ENCODE assay signal across 11 cellular contexts in genomic region chr4:40514409-40515025, GRCh38.
DNase-seq lines count a peak whose midpoint lies in the region; ATAC-seq, FAIRE-seq and TF ChIP-seq lines count a peak whose summit lies in the region.
"Had no signal": no experiment of that assay in that cellular context is flagged by ENCODE, and none has a peak within 500 bp of the region (broad histone marks: within the 10 kb centered on the region; RNA-seq: fewer than 3 reads in every experiment).

No MANE protein-coding gene starts in this region.

- POLR2A ChIA-PET in PC-9 (lab: Charles Lee; ENCODE audit: unreplicated experiment) = interaction anchor here (0.7 kb wide), 2 partner anchors 63 to 160 kb away, joined by 7 to 8 read pairs; no protein-coding TSS in a partner anchor

- 30 to 54% (median 37%) methylated on average over 17 of the region's 17 CpGs for WGBS in stomach, 5 donors
- 73 to 77% methylated on average over 17 of the region's 17 CpGs for WGBS in tibial nerve, 2 donors

- FAIRE-seq in islet of Langerhans (lab: Jason Lieb, UNC) = peak; percentile 80

- no peak for TF ChIP-seq CTCF in PC-9 (conservative IDR thresholded peaks at IDR 0.05)
- no peak for TF ChIP-seq CTCF in stomach (IDR thresholded peaks at IDR 0.05)
- TF ChIP-seq CTCF in tibial nerve (IDR thresholded peaks at IDR 0.05) = no peak

- no peak overlapping the region for H3K9ac ChIP-seq in Karpas-422 (ENCODE audit: low read length)

- H3K9me2 ChIP-seq in Karpas-422 (replicated peaks; ENCODE audit: insufficient read depth, low read length) (no peaks in the 10 kb centered on the region), PC-9 (ENCODE audit: insufficient read depth) (no peaks in the 10 kb centered on the region)

- H3K4me3 ChIP-seq in Karpas-422 (ENCODE audit: low read length) (no peak overlapping the region), PC-9 (peak overlapping the region; percentile 26; the same call in 1 of the 2 replicates), stomach (peak overlapping the region; percentile 38 to 47 (median 43)), tibial nerve (peak overlapping the region in 1 of 4 donors; percentile 23)

- no peak overlapping the region for H3K4me3 Mint-ChIP-seq in activated T-cell treated with anti-CD3 and anti-CD28 coated beads, Interleukin-2, amount 50 U/mL, for 72 hours
- H3K4me3 Mint-ChIP-seq: activated CD8-positive, alpha-beta T cell treated with anti-CD3 and anti-CD28 coated beads for 36 hours had no signal

- no peaks in the 10 kb centered on the region for H3K36me3 Mint-ChIP-seq in activated T-cell treated with anti-CD3 and anti-CD28 coated beads, Interleukin-2, amount 50 U/mL, for 72 hours (ENCODE audit: insufficient read depth in 2 of 2)

- CTCF ChIA-PET in PC-9 (lab: Charles Lee) = interaction anchor here (0.8 kb wide), 1 partner anchor 60 kb away, joined by 3 read pairs; no protein-coding TSS in a partner anchor

- peaks cover 17% of the 10 kb centered on the region for H3K4me1 Mint-ChIP-seq in activated T-cell treated with anti-CD3 and anti-CD28 coated beads, Interleukin-2, amount 50 U/mL, for 72 hours (ENCODE audit: low read depth)

- H3K36me3 ChIP-seq in Karpas-422 (ENCODE audit: insufficient read depth, low read length) (no peaks in the 10 kb centered on the region), PC-9 (ENCODE audit: low read depth) (peaks cover 13% of the 10 kb centered on the region; the same call in 1 of the 2 replicates), stomach (no peaks in the 10 kb centered on the region), tibial nerve (no peaks in the 10 kb centered on the region)

- no peak for ATAC-seq in activated T-cell treated with anti-CD3 and anti-CD28 coated beads, Interleukin-2, amount 50 U/mL, for 72 hours (replicated peaks in 1 of 2)
- ATAC-seq in GM18867 (IDR thresholded peaks at IDR 0.05; ENCODE audit: unreplicated experiment) = no peak

- H3F3A ChIP-seq in PC-9 (ENCODE audit: insufficient read depth, low read depth) = peaks cover 53% of the 10 kb centered on the region

- H3K4me1 ChIP-seq in Karpas-422 (ENCODE audit: low read length) (peaks cover 15% of the 10 kb centered on the region), PC-9 (replicated peaks; ENCODE audit: insufficient read depth) (peaks cover 49% of the 10 kb centered on the region), stomach (peaks cover 0 to 22% (median 14%) of the 10 kb centered on the region in 4 donors), tibial nerve (peaks cover 0 to 3% (median 0%) of the 10 kb centered on the region in 4 donors)

- H2AFZ ChIP-seq in Karpas-422 (ENCODE audit: low read length) = no peak overlapping the region
- no peak overlapping the region for H2AFZ ChIP-seq in PC-9

- H3K27me3 Mint-ChIP-seq in activated T-cell treated with anti-CD3 and anti-CD28 coated beads, Interleukin-2, amount 50 U/mL, for 72 hours (ENCODE audit: low read depth) = no peaks in the 10 kb centered on the region
- H3K27me3 Mint-ChIP-seq: activated CD8-positive, alpha-beta T cell treated with anti-CD3 and anti-CD28 coated beads for 36 hours had no signal

- no peaks in the 10 kb centered on the region for H3K9me3 Mint-ChIP-seq in activated T-cell treated with anti-CD3 and anti-CD28 coated beads, Interleukin-2, amount 50 U/mL, for 72 hours
- H3K9me3 Mint-ChIP-seq: activated CD8-positive, alpha-beta T cell treated with anti-CD3 and anti-CD28 coated beads for 36 hours had no signal

- H3K27me3 ChIP-seq in Karpas-422 (ENCODE audit: low read length) = no peaks in the 10 kb centered on the region
- no peaks in the 10 kb centered on the region for H3K27me3 ChIP-seq in PC-9 (ENCODE audit: insufficient read depth, low read depth)
- no peaks in the 10 kb centered on the region for H3K27me3 ChIP-seq in stomach
- H3K27me3 ChIP-seq in tibial nerve = no peaks in the 10 kb centered on the region

- intact Hi-C loops in PC-9 (cut with micrococcal nuclease; ENCODE audit: unreplicated experiment) = loop anchor here (1.0 to 10.0 kb wide), 2 partner anchors 12 to 50 kb away; no protein-coding TSS in a partner anchor
- intact Hi-C loops in stomach (cut with DNase I; ENCODE audit: low total_unique reads) = no loop called here

- H3K27ac Mint-ChIP-seq in activated T-cell treated with anti-CD3 and anti-CD28 coated beads, Interleukin-2, amount 50 U/mL, for 72 hours = no peak overlapping the region

- H3K9me3 ChIP-seq in Karpas-422 (ENCODE audit: low read length) (no peaks in the 10 kb centered on the region), PC-9 (ENCODE audit: insufficient read depth, low read depth) (no peaks in the 10 kb centered on the region), stomach (no peaks in the 10 kb centered on the region), tibial nerve (no peaks in the 10 kb centered on the region)

- TF ChIP-seq POLR2A in stomach (IDR thresholded peaks at IDR 0.05) (peak in 2 of 4 donors; percentile 47 to 65), tibial nerve (IDR thresholded peaks at IDR 0.05) (no peak)

- H3K27ac ChIP-seq in Karpas-422 (ENCODE audit: low read length) = no peak overlapping the region
- peak overlapping the region; percentile 85 for H3K27ac ChIP-seq in PC-9
- peak overlapping the region; percentile 83 to 92 (median 83) for H3K27ac ChIP-seq in stomach
- H3K27ac ChIP-seq in tibial nerve = peak overlapping the region in 1 of 4 donors; percentile 53

- DNase-seq in Karpas-422 (no peak), PC-9 (peak; percentile 33 to 38), stomach (peak; percentile 83), tibial nerve (ENCODE audit: low spot score in 2 of 2) (no peak), NOMO-1 treated with DMSO at 0.1 percent for 48 hours (lab: John Stamatoyannopoulos, UW; ENCODE audit: unreplicated experiment) (no peak)
- DNase-seq in activated T-cell treated with anti-CD3 and anti-CD28 coated beads, Interleukin-2, amount 50 U/mL, for 72 hours = no peak
- DNase-seq: central memory CD4-positive, alpha-beta T cell; stimulated activated naive CD4-positive, alpha-beta T cell treated with Interleukin-2 at 50 U/mL for 16 hours had no signal

- H3K79me2 ChIP-seq in Karpas-422 (ENCODE audit: low read length) = no peaks in the 10 kb centered on the region
- peaks cover 87% of the 10 kb centered on the region for H3K79me2 ChIP-seq in PC-9 (ENCODE audit: low read depth)

- BruUV-seq in PC-9 (replicated peaks; lab: Mats Ljungman, UMichigan) = no TSS peak

- H4K20me1 ChIP-seq in Karpas-422 (ENCODE audit: insufficient read depth, low read depth, low read length) = no peaks in the 10 kb centered on the region
- H4K20me1 ChIP-seq in PC-9 (ENCODE audit: insufficient read depth) = 0 out of 2 replicates have a peak, but pooled peaks cover 6% of the 10 kb centered on the region

- TF ChIP-seq EP300 in stomach (IDR thresholded peaks at IDR 0.05) = no peak
- TF ChIP-seq EP300 in tibial nerve (IDR thresholded peaks at IDR 0.05) = no peak

- peak overlapping the region; percentile 51 for H3K4me2 ChIP-seq in Karpas-422 (ENCODE audit: low read depth, low read length, poor library complexity, severe bottlenecking)
- peak overlapping the region; percentile 72 for H3K4me2 ChIP-seq in PC-9

Comparison
In these comparisons a context has a peak if more than half of its experiments do, and no peak if none do; other contexts are left out.
1. DNase-seq: peak in PC-9 (2 of 2) and stomach (single experiment); none in Karpas-422 (single experiment), tibial nerve (0 of 2), activated T-cell treated with anti-CD3 and anti-CD28 coated beads, Interleukin-2, amount 50 U/mL, for 72 hours (0 of 2) and NOMO-1 treated with DMSO at 0.1 percent for 48 hours (single experiment).